Comparison of ENCODE assay signal across 8 cellular contexts in genomic region chr1:113904292-113904673, GRCh38. TPM values are rescaled to one million over a fixed set of nuclear protein-coding genes. Genes with fewer than 3 reads are reported as not detected.
DNase-seq lines count a peak whose midpoint lies in the region; ATAC-seq and TF ChIP-seq lines count a peak whose summit lies in the region.

No MANE protein-coding gene starts in this region.

- H3K36me3 Mint-ChIP-seq in dendritic cell treated with granulocyte-macrophage colony-stimulating factor and Interleukin-4, amounts not matched to agents 40 ng/mL and 50 ng/mL, for 4 days (ENCODE audit: low read depth) = peaks cover 60% of the 10 kb centered on the region

- no peaks in the 10 kb centered on the region for H4K20me1 ChIP-seq in PC-9 (ENCODE audit: insufficient read depth)

- ATAC-seq in GM18873 (IDR thresholded peaks at IDR 0.05; ENCODE audit: low FRiP score, unreplicated experiment) = peak; percentile 34
- ATAC-seq in HG03139 (IDR thresholded peaks at IDR 0.05; ENCODE audit: unreplicated experiment) = peak; percentile 22

- no peak for TF ChIP-seq CTCF in AG10803 (conservative IDR thresholded peaks at IDR 0.05; ENCODE audit: low read length)
- no peak for TF ChIP-seq CTCF in PC-9 (conservative IDR thresholded peaks at IDR 0.05)

- peaks cover 35% of the 10 kb centered on the region for H3K79me2 ChIP-seq in PC-9 (ENCODE audit: low read depth)

- H3K36me3 ChIP-seq in PC-9 (ENCODE audit: low read depth) (0 out of 2 replicates have a peak, but pooled peaks cover 7% of the 10 kb centered on the region), muscle layer of duodenum (ENCODE audit: control insufficient read depth in 1 of 2, insufficient read depth in 2 of 2, low read length in 2 of 2) (peaks cover 14 to 34% of the 10 kb centered on the region in 2 donors)

- peaks cover 10% of the 10 kb centered on the region for H3K4me1 ChIP-seq in PC-9 (replicated peaks; ENCODE audit: insufficient read depth)
- H3K4me1 ChIP-seq in muscle layer of duodenum (ENCODE audit: control insufficient read depth in 1 of 2, insufficient read depth in 2 of 2, low read length in 2 of 2) = peaks cover 0 to 21% of the 10 kb centered on the region in 2 donors

- peak overlapping the region; percentile 97 for H3K4me3 Mint-ChIP-seq in dendritic cell treated with granulocyte-macrophage colony-stimulating factor and Interleukin-4, amounts not matched to agents 40 ng/mL and 50 ng/mL, for 4 days

- DNase-seq in AG10803 (ENCODE audit: low read depth) (no peak), PC-9 (no peak), inferior parietal cortex (ENCODE audit: extremely low spot score) (no peak), GM03348 (ENCODE audit: low spot score) (no peak)

- peaks cover 10% of the 10 kb centered on the region for H3F3A ChIP-seq in PC-9 (ENCODE audit: insufficient read depth, low read depth)

- POLR2A ChIA-PET in PC-9 (lab: Charles Lee; ENCODE audit: unreplicated experiment) = interaction anchor here (1.0 kb wide), 1 partner anchor 27 kb away, joined by 3 read pairs; no protein-coding TSS in a partner anchor

- H3K27me3 Mint-ChIP-seq in dendritic cell treated with granulocyte-macrophage colony-stimulating factor and Interleukin-4, amounts not matched to agents 40 ng/mL and 50 ng/mL, for 4 days = no peaks in the 10 kb centered on the region

- H3K9me3 ChIP-seq in PC-9 (ENCODE audit: insufficient read depth, low read depth) = no peaks in the 10 kb centered on the region
- H3K9me3 ChIP-seq in muscle layer of duodenum (ENCODE audit: control insufficient read depth in 1 of 2, low read length in 2 of 2) = no peaks in the 10 kb centered on the region

- H3K9me2 ChIP-seq in PC-9 (ENCODE audit: insufficient read depth) = no peaks in the 10 kb centered on the region

- no peaks in the 10 kb centered on the region for H3K9me3 Mint-ChIP-seq in dendritic cell treated with granulocyte-macrophage colony-stimulating factor and Interleukin-4, amounts not matched to agents 40 ng/mL and 50 ng/mL, for 4 days

- H3K4me3 ChIP-seq in AG10803 (ENCODE audit: low read length) (peak overlapping the region; percentile 97), PC-9 (peak overlapping the region; percentile 85), muscle layer of duodenum (ENCODE audit: low read depth in 1 of 2, low read length in 2 of 2) (peak overlapping the region; percentile 77 to 98)

- peak overlapping the region; percentile 90 for H3K27ac Mint-ChIP-seq in dendritic cell treated with granulocyte-macrophage colony-stimulating factor and Interleukin-4, amounts not matched to agents 40 ng/mL and 50 ng/mL, for 4 days

- peak overlapping the region; percentile 95 for H2AFZ ChIP-seq in PC-9

- CTCF ChIA-PET in PC-9 (lab: Charles Lee) = interaction anchor here (0.6 to 1.4 kb wide), 4 partner anchors 30 to 146 kb away, joined by 3 to 14 read pairs (median 3); partner anchors contain the start of gene OLFML3

- peak overlapping the region; percentile 84 for H3K4me2 ChIP-seq in PC-9

- H3K4me1 Mint-ChIP-seq in dendritic cell treated with granulocyte-macrophage colony-stimulating factor and Interleukin-4, amounts not matched to agents 40 ng/mL and 50 ng/mL, for 4 days (ENCODE audit: low read depth) = peaks cover 58% of the 10 kb centered on the region

- H3K27ac ChIP-seq in PC-9 = peak overlapping the region; percentile 65
- H3K27ac ChIP-seq in muscle layer of duodenum (ENCODE audit: low read length) = peak overlapping the region; percentile 98

- intact Hi-C loops in PC-9 (cut with micrococcal nuclease; ENCODE audit: unreplicated experiment) = no loop called here
- intact Hi-C loops in dendritic cell treated with granulocyte-macrophage colony-stimulating factor and Interleukin-4, amounts not matched to agents 40 ng/mL and 50 ng/mL, for 4 days (cut with micrococcal nuclease) = loop anchor here (1.0 to 5.0 kb wide), 2 partner anchors 47 to 69 kb away; no protein-coding TSS in a partner anchor

- H3K27me3 ChIP-seq in PC-9 (ENCODE audit: insufficient read depth, low read depth) = no peaks in the 10 kb centered on the region
- H3K27me3 ChIP-seq in muscle layer of duodenum (ENCODE audit: low read depth, low read length) = no peaks in the 10 kb centered on the region

- BruUV-seq in PC-9 (replicated peaks; lab: Mats Ljungman, UMichigan) = TSS peak; percentile 52

RNA-seq across cellular contexts. Expression of gene AP4B1, which starts 0.3 kb away (rescaled TPM):
- 10.0 and 11.7 TPM in 2 replicates for total RNA-seq in PC-9 (2021)

RNA-seq across cellular contexts. Expression of gene DCLRE1B, which starts 0.8 kb away (rescaled TPM):
- 10.1 and 11.2 TPM in 2 replicates for total RNA-seq in PC-9 (2021)

RNA-seq across cellular contexts. Expression of gene BCL2L15, which starts 16.9 kb away (rescaled TPM):
- total RNA-seq in PC-9 (2021) = 0.15 TPM in 1 of 2 replicates, not detected in the other

RNA-seq across cellular contexts. Expression of gene HIPK1, which starts 24.8 kb away (rescaled TPM):
- 20.0 and 26.3 TPM in 2 replicates for total RNA-seq in PC-9 (2021)

RNA-seq across cellular contexts. Expression of gene PTPN22, which starts 32.8 kb away (rescaled TPM):
- 0.11 TPM in 1 of 2 replicates, not detected in the other for total RNA-seq in PC-9 (2021)
